Comparison of ENCODE assay signal across 14 cellular contexts in the genomic region with DNA sequence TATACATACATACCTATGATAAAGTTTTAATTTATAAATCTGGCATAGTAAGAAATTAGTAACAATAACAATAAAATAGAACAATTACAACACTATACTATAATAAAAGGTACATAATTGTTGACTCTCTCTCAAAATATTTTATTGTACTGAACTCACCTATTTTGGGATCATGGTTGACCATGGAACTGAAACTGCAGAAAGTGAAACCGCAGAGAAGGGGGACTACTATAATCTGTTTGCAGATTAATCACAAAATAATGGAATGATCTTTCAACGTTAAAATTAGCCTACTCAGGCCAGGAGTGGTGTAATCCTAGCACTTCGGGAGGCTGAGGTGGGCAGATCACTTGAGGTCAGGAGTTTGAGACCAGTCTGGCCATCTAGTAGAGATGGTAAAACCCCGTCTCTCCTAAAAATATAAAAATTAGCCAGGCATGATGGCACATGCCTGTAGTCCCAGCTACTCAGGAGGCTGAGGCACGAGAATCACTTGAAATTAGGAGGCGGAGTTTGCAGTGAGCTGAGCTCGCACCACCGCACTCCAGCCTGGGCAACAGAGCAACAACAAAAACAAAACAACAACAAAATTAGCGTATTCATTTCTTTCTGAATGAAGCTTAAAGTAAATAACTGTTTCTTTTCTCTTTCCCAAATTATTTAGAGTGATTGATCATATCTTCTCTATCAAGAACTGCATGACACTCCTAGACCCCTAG. TPM values are rescaled to one million over a fixed set of nuclear protein-coding genes. Genes with fewer than 3 reads are reported as not detected.
DNase-seq lines count a peak whose midpoint lies in the region; ATAC-seq and TF ChIP-seq lines count a peak whose summit lies in the region.
"Had no signal": no experiment of that assay in that cellular context is flagged by ENCODE, and none has a peak within 500 bp of the region (broad histone marks: within the 10 kb centered on the region; RNA-seq: fewer than 3 reads in every experiment).

No MANE protein-coding gene starts in this region.

- CTCF ChIA-PET in activated CD8-positive, alpha-beta memory T cell treated with anti-CD3 and anti-CD28 coated beads, Interleukin-2, amount 10 ng/mL, durations not matched to agents 7 days and 5 days (lab: Charles Lee): interaction anchor here (0.7 to 3.6 kb wide), 11 partner anchors 10 to 64 kb away, joined by 3 to 18 read pairs (median 5); a partner anchor contains a TSS

- peak; percentile 54 for DNase-seq in activated CD8-positive, alpha-beta memory T cell treated with anti-CD3 and anti-CD28 coated beads, Interleukin-2, amount 10 ng/mL, durations not matched to agents 7 days and 5 days
- no peak for DNase-seq in activated CD8-positive, alpha-beta memory T cell treated with anti-CD3 and anti-CD28 coated beads, Interleukin-2, amount 50 U/mL, for 48 hours
- DNase-seq in natural killer cell treated with Interleukin-12 subunit alpha and Interleukin-12 subunit beta and Interleukin-15 and Interleukin-18, amount 100 ng/mL, for 72 hours (ENCODE audit: low spot score): no peak
- no peak for DNase-seq in SW 1271 (lab: John Stamatoyannopoulos, UW)
- DNase-seq in neuronal stem cell (ENCODE audit: low spot score): no peak
- no peak for DNase-seq in dedifferentiated amniotic fluid mesenchymal stem cell (ENCODE audit: extremely low spot score)
- DNase-seq: activated gamma-delta T cell, endodermal cell, left ventricle myocardium superior, NCI-H2029, psoas muscle, T1000 had no signal

- H3K23ac ChIP-seq in neuronal stem cell (ENCODE audit: low read depth, low read length, poor library complexity): no peak overlapping the region

- H3K14ac ChIP-seq in neuronal stem cell (ENCODE audit: low read length): no peak overlapping the region

- no peak for ATAC-seq in activated CD8-positive, alpha-beta memory T cell treated with anti-CD3 and anti-CD28 coated beads, Interleukin-2, amount 10 ng/mL, durations not matched to agents 7 days and 5 days
- ATAC-seq in activated T-helper 17 cell treated with anti-CD3 and anti-CD28 coated beads, Interleukin-2, amount 50 U/mL, for 72 hours (replicated peaks): no peak
- ATAC-seq in natural killer cell treated with Interleukin-12 subunit alpha and Interleukin-12 subunit beta and Interleukin-15 and Interleukin-18, amount 100 ng/mL, for 72 hours: no peak
- ATAC-seq: left ventricle myocardium superior, psoas muscle had no signal

- no peak for TF ChIP-seq CTCF in Loucy (conservative IDR thresholded peaks at IDR 0.05; ENCODE audit: low read length)

- H3K9ac ChIP-seq in Loucy (ENCODE audit: low read depth, low read length, poor library complexity, severe bottlenecking) (no peak overlapping the region), neuronal stem cell (ENCODE audit: low read depth, low read length, poor library complexity) (no peak overlapping the region)

- H3K27ac ChIP-seq in neuronal stem cell (replicated peaks; ENCODE audit: low read length): no peak overlapping the region
- H3K27ac ChIP-seq: psoas muscle had no signal

- H3K36me3 ChIP-seq in Loucy (ENCODE audit: insufficient read depth, low read length) (no peaks in the 10 kb centered on the region), neuronal stem cell (replicated peaks in 1 of 2; ENCODE audit: control insufficient read depth in 2 of 2, insufficient read depth in 2 of 2, low read length in 2 of 2) (no peaks in the 10 kb centered on the region)

- no CpG with 5 or more reads among the region's 9 CpGs for WGBS in neuronal stem cell (ENCODE audit: extremely low coverage in 2 of 2, insufficient read length in 2 of 2, insufficient replicate concordance in 1 of 2), 2 donors

- H3K27me3 ChIP-seq in Loucy (ENCODE audit: insufficient read depth, low read length, poor library complexity, severe bottlenecking) (peaks cover 9% of the 10 kb centered on the region), neuronal stem cell (ENCODE audit: control insufficient read depth in 3 of 3, insufficient read depth in 3 of 3, low read depth in 1 of 3, low read length in 3 of 3) (peaks cover 0 to 21% (median 0%) of the 10 kb centered on the region in 3 experiments)

- H3K79me2 ChIP-seq in Loucy (ENCODE audit: insufficient read depth, low read length): no peaks in the 10 kb centered on the region

- no peak overlapping the region for H2BK12ac ChIP-seq in neuronal stem cell (ENCODE audit: low read length)

- H3K4me1 ChIP-seq in Loucy (ENCODE audit: insufficient read depth, low read length, poor library complexity, severe bottlenecking) (peaks cover 14% of the 10 kb centered on the region), neuronal stem cell (ENCODE audit: control insufficient read depth in 2 of 2, insufficient read depth in 1 of 2, low read depth in 1 of 2, low read length in 2 of 2) (peaks cover 0 to 4% of the 10 kb centered on the region in 2 donors)
- H3K4me1 ChIP-seq: psoas muscle had no signal

- H3K9me2 ChIP-seq in Loucy (replicated peaks; ENCODE audit: low read depth, low read length): no peaks in the 10 kb centered on the region

- H3K27ac Mint-ChIP-seq in activated CD8-positive, alpha-beta memory T cell treated with anti-CD3 and anti-CD28 coated beads, Interleukin-2, amount 10 ng/mL, durations not matched to agents 7 days and 5 days: peak overlapping the region; percentile 88
- peak overlapping the region; percentile 91 for H3K27ac Mint-ChIP-seq in activated T-helper 17 cell treated with anti-CD3 and anti-CD28 coated beads, Interleukin-2, amount 50 U/mL, for 72 hours
- peak overlapping the region; percentile 77 to 93 for H3K27ac Mint-ChIP-seq in natural killer cell treated with Interleukin-12 subunit alpha and Interleukin-12 subunit beta and Interleukin-15 and Interleukin-18, amount 100 ng/mL, for 72 hours
- H3K27ac Mint-ChIP-seq: endodermal cell had no signal

- H3K4me1 Mint-ChIP-seq in activated CD8-positive, alpha-beta memory T cell treated with anti-CD3 and anti-CD28 coated beads, Interleukin-2, amount 10 ng/mL, durations not matched to agents 7 days and 5 days: peaks cover 65% of the 10 kb centered on the region
- H3K4me1 Mint-ChIP-seq in activated T-helper 17 cell treated with anti-CD3 and anti-CD28 coated beads, Interleukin-2, amount 50 U/mL, for 72 hours: peaks cover 57% of the 10 kb centered on the region
- H3K4me1 Mint-ChIP-seq in natural killer cell treated with Interleukin-12 subunit alpha and Interleukin-12 subunit beta and Interleukin-15 and Interleukin-18, amount 100 ng/mL, for 72 hours (ENCODE audit: low read depth in 2 of 2): peaks cover 56 to 76% of the 10 kb centered on the region in 2 donors

- H3K9me3 ChIP-seq in Loucy (ENCODE audit: insufficient read depth, low read depth, low read length) (peaks cover 2% of the 10 kb centered on the region; the same call in 1 of the 2 replicates), neuronal stem cell (replicated peaks in 1 of 2; ENCODE audit: control insufficient read depth in 2 of 2, insufficient read depth in 1 of 2, low read depth in 1 of 2, low read length in 2 of 2) (peaks cover 1 to 2% of the 10 kb centered on the region in 2 donors)

- H2BK5ac ChIP-seq in neuronal stem cell (ENCODE audit: low read length): no peak overlapping the region

- no peak overlapping the region for H3K4ac ChIP-seq in neuronal stem cell (ENCODE audit: low read length)

- H3K36me3 Mint-ChIP-seq in activated CD8-positive, alpha-beta memory T cell treated with anti-CD3 and anti-CD28 coated beads, Interleukin-2, amount 10 ng/mL, durations not matched to agents 7 days and 5 days: peaks cover 62% of the 10 kb centered on the region
- peaks cover 94% of the 10 kb centered on the region for H3K36me3 Mint-ChIP-seq in activated T-helper 17 cell treated with anti-CD3 and anti-CD28 coated beads, Interleukin-2, amount 50 U/mL, for 72 hours (ENCODE audit: low read depth)
- peaks cover 17% of the 10 kb centered on the region for H3K36me3 Mint-ChIP-seq in natural killer cell treated with Interleukin-12 subunit alpha and Interleukin-12 subunit beta and Interleukin-15 and Interleukin-18, amount 100 ng/mL, for 72 hours

- H3K9me3 Mint-ChIP-seq in activated CD8-positive, alpha-beta memory T cell treated with anti-CD3 and anti-CD28 coated beads, Interleukin-2, amount 10 ng/mL, durations not matched to agents 7 days and 5 days (ENCODE audit: low read depth): peaks cover 7% of the 10 kb centered on the region
- peaks cover 5% of the 10 kb centered on the region for H3K9me3 Mint-ChIP-seq in activated T-helper 17 cell treated with anti-CD3 and anti-CD28 coated beads, Interleukin-2, amount 50 U/mL, for 72 hours
- peaks cover 9% of the 10 kb centered on the region for H3K9me3 Mint-ChIP-seq in natural killer cell treated with Interleukin-12 subunit alpha and Interleukin-12 subunit beta and Interleukin-15 and Interleukin-18, amount 100 ng/mL, for 72 hours

- no peak overlapping the region for H4K91ac ChIP-seq in neuronal stem cell (ENCODE audit: low read depth, low read length, poor library complexity)

- no peak overlapping the region for H4K8ac ChIP-seq in neuronal stem cell (ENCODE audit: low read depth, low read length)

- no peaks in the 10 kb centered on the region for H4K20me1 ChIP-seq in Loucy (ENCODE audit: insufficient read depth, low read length, poor library complexity, severe bottlenecking)

- H3K27me3 Mint-ChIP-seq in activated CD8-positive, alpha-beta memory T cell treated with anti-CD3 and anti-CD28 coated beads, Interleukin-2, amount 10 ng/mL, durations not matched to agents 7 days and 5 days: no peaks in the 10 kb centered on the region
- no peaks in the 10 kb centered on the region for H3K27me3 Mint-ChIP-seq in activated T-helper 17 cell treated with anti-CD3 and anti-CD28 coated beads, Interleukin-2, amount 50 U/mL, for 72 hours
- no peaks in the 10 kb centered on the region for H3K27me3 Mint-ChIP-seq in natural killer cell treated with Interleukin-12 subunit alpha and Interleukin-12 subunit beta and Interleukin-15 and Interleukin-18, amount 100 ng/mL, for 72 hours

- H3K4me2 ChIP-seq in Loucy (ENCODE audit: low read depth, low read length, poor library complexity, severe bottlenecking): peak overlapping the region; percentile 4
- no peak overlapping the region for H3K4me2 ChIP-seq in neuronal stem cell (ENCODE audit: insufficient read depth, low read length, poor library complexity, severe bottlenecking)

- no peak overlapping the region for H2AK5ac ChIP-seq in neuronal stem cell (ENCODE audit: low read depth, low read length)

- no peak overlapping the region for H2BK15ac ChIP-seq in neuronal stem cell (ENCODE audit: low read length)

- H3K4me3 Mint-ChIP-seq in activated CD8-positive, alpha-beta memory T cell treated with anti-CD3 and anti-CD28 coated beads, Interleukin-2, amount 10 ng/mL, durations not matched to agents 7 days and 5 days: peak overlapping the region; percentile 51
- H3K4me3 Mint-ChIP-seq in activated T-helper 17 cell treated with anti-CD3 and anti-CD28 coated beads, Interleukin-2, amount 50 U/mL, for 72 hours: peak overlapping the region; percentile 71
- H3K4me3 Mint-ChIP-seq in natural killer cell treated with Interleukin-12 subunit alpha and Interleukin-12 subunit beta and Interleukin-15 and Interleukin-18, amount 100 ng/mL, for 72 hours: peak overlapping the region; percentile 70
- H3K4me3 Mint-ChIP-seq: endodermal cell had no signal

- H2AFZ ChIP-seq in Loucy (ENCODE audit: low read length): no peak overlapping the region
- H2AFZ ChIP-seq in neuronal stem cell (ENCODE audit: low read length): no peak overlapping the region

- H3K4me3 ChIP-seq in Loucy (ENCODE audit: low read length, poor library complexity, severe bottlenecking) (no peak overlapping the region), neuronal stem cell (ENCODE audit: low read length in 2 of 2) (no peak overlapping the region)
- H3K4me3 ChIP-seq: psoas muscle had no signal

- H3K79me1 ChIP-seq in neuronal stem cell (ENCODE audit: low read depth, low read length): no peaks in the 10 kb centered on the region

- H3F3A ChIP-seq in Loucy (ENCODE audit: low read depth): no peaks in the 10 kb centered on the region

- no peak overlapping the region for H2BK120ac ChIP-seq in neuronal stem cell (ENCODE audit: low read depth, low read length)

- H3K18ac ChIP-seq in neuronal stem cell (ENCODE audit: low read length): no peak overlapping the region

RNA-seq across cellular contexts. Expression of a gene that starts 45.7 kb away (rescaled TPM):
- 100 to 1,000 TPM in 1 of 2 experiments, 10 to 100 TPM in 1; 70.8 to 119 TPM for total RNA-seq in activated CD8-positive, alpha-beta memory T cell treated with anti-CD3 and anti-CD28 coated beads, Interleukin-2, amount 10 ng/mL, durations not matched to agents 7 days and 5 days
- 100 to 1,000 TPM in 1 of 2 donors, 10 to 100 TPM in 1; 55.0 to 119 TPM for total RNA-seq in activated T-helper 17 cell treated with anti-CD3 and anti-CD28 coated beads, Interleukin-2, amount 50 U/mL, for 72 hours
- total RNA-seq in natural killer cell treated with Interleukin-12 subunit alpha and Interleukin-12 subunit beta and Interleukin-15 and Interleukin-18, amount 100 ng/mL, for 72 hours: 10 to 100 TPM; 65.5 to 80.9 TPM
- 0.01 TPM for polyA plus RNA-seq in neuronal stem cell (2013, experiment 1 of 2)
- polyA plus RNA-seq in neuronal stem cell (2013, experiment 2 of 2): not detected

RNA-seq across cellular contexts. Expression of a gene that starts 49.6 kb away (rescaled TPM):
- under 1 TPM in 1 of 2 experiments, not detected in 1; 0.19 TPM for total RNA-seq in activated CD8-positive, alpha-beta memory T cell treated with anti-CD3 and anti-CD28 coated beads, Interleukin-2, amount 10 ng/mL, durations not matched to agents 7 days and 5 days
- under 1 TPM; 0.53 to 0.67 TPM for total RNA-seq in activated T-helper 17 cell treated with anti-CD3 and anti-CD28 coated beads, Interleukin-2, amount 50 U/mL, for 72 hours
- total RNA-seq in natural killer cell treated with Interleukin-12 subunit alpha and Interleukin-12 subunit beta and Interleukin-15 and Interleukin-18, amount 100 ng/mL, for 72 hours: not detected
- polyA plus RNA-seq in neuronal stem cell (2013, experiment 1 of 2): not detected
- polyA plus RNA-seq in neuronal stem cell (2013, experiment 2 of 2): not detected
- total RNA-seq: endodermal cell, left ventricle myocardium superior, psoas muscle had no signal
- polyA plus RNA-seq: psoas muscle had no signal
